ENCODE assay signal across 21 cellular contexts in genomic region chr10:77267703-77268630, GRCh38.
DNase-seq lines count a peak whose midpoint lies in the region; ATAC-seq, FAIRE-seq and TF ChIP-seq lines count a peak whose summit lies in the region.
"Had no signal": no experiment of that assay in that cellular context is flagged by ENCODE, and none has a peak within 500 bp of the region (broad histone marks: within the 10 kb centered on the region; RNA-seq: fewer than 3 reads in every experiment).

No MANE protein-coding gene starts in this region.

- TF ChIP-seq POLR2A in GM12878 (IDR thresholded peaks at IDR 0.05; ENCODE audit: low read depth, low read length): no peak
- TF ChIP-seq POLR2A in gastrocnemius medialis (IDR thresholded peaks at IDR 0.05): no peak
- no peak for TF ChIP-seq POLR2A in esophagus squamous epithelium (IDR thresholded peaks at IDR 0.05)

- H3K9ac ChIP-seq in GM12878 (ENCODE audit: control insufficient read depth, insufficient read depth, low read length): no peak overlapping the region
- H3K9ac ChIP-seq: BLaER1 treated with 17β-estradiol and CSF1 and Interleukin-3, amounts not matched to agents 10 nM and 100 nM; GM23248 had no signal

- H3K4me2 ChIP-seq in GM12878 (ENCODE audit: control insufficient read depth, insufficient read depth): no peak overlapping the region

- FAIRE-seq in GM12878 (lab: Jason Lieb, UNC): no peak

- no peak for TF ChIP-seq EP300 in GM12878 (IDR thresholded peaks at IDR 0.05; ENCODE audit: borderline replicate concordance in 1 of 2, control insufficient read depth in 1 of 2, low read depth in 2 of 2, low read length in 2 of 2)

- H3K4me1 ChIP-seq in GM12878 (ENCODE audit: control insufficient read depth, insufficient read depth, low read length) (peaks cover 6% of the 10 kb centered on the region; the same call in 1 of the 2 replicates), gastrocnemius medialis (peaks cover 29% of the 10 kb centered on the region in 2 donors), esophagus squamous epithelium (peaks cover 0 to 15% (median 0%) of the 10 kb centered on the region in 3 donors)
- H3K4me1 ChIP-seq: foreskin keratinocyte, right atrium auricular region had no signal

- no peak overlapping the region for H3K27ac ChIP-seq in GM12878 (ENCODE audit: control insufficient read depth, insufficient read depth)
- H3K27ac ChIP-seq in gastrocnemius medialis: peak overlapping the region; percentile 16 to 57 (median 37)
- no peak overlapping the region for H3K27ac ChIP-seq in esophagus squamous epithelium
- H3K27ac ChIP-seq: BLaER1 treated with 17β-estradiol and CSF1 and Interleukin-3, amounts not matched to agents 10 nM and 100 nM; foreskin keratinocyte; GM23248; right atrium auricular region had no signal

- RAD21 ChIA-PET in GM12878 (lab: Charles Lee; ENCODE audit: unreplicated experiment): interaction anchor here (1.2 kb wide), 1 partner anchor 22 kb away, joined by 3 read pairs; no protein-coding TSS in a partner anchor

- H3K4me3 ChIP-seq in GM12878 (no peak overlapping the region), gastrocnemius medialis (no peak overlapping the region), esophagus squamous epithelium (no peak overlapping the region)
- H3K4me3 ChIP-seq: BLaER1 treated with 17β-estradiol and CSF1 and Interleukin-3, amounts not matched to agents 10 nM and 100 nM; GM23248; right atrium auricular region had no signal

- 59% methylated on average over 6 of the region's 6 CpGs for whole genome bisulfite sequencing in GM12878 (ENCODE audit: insufficient coverage, insufficient replicate concordance, low lambda C conversion rate, missing lambda C conversion rate)
- 88 to 89% methylated on average over 6 of the region's 6 CpGs for WGBS in esophagus squamous epithelium, 2 donors

- H2AFZ ChIP-seq in GM12878 (ENCODE audit: control insufficient read depth, low read depth, low read length): no peak overlapping the region
- H2AFZ ChIP-seq: GM23248 had no signal

- no peak for TF ChIP-seq CTCF in GM12878 (IDR thresholded peaks at IDR 0.05 in 2 of 3, conservative IDR thresholded peaks at IDR 0.05 in 1 of 3; ENCODE audit: control insufficient read depth in 2 of 3, extremely low read depth in 1 of 3, insufficient read depth in 1 of 3, low read depth in 3 of 3, low read length in 3 of 3)
- no peak for TF ChIP-seq CTCF in gastrocnemius medialis (IDR thresholded peaks at IDR 0.05 in 4 of 5, conservative IDR thresholded peaks at IDR 0.05 in 1 of 5)
- no peak for TF ChIP-seq CTCF in esophagus squamous epithelium (IDR thresholded peaks at IDR 0.05)

- ATAC-seq in GM12878 (no peak), gastrocnemius medialis (peak; percentile 65 to 71), GM18867 (IDR thresholded peaks at IDR 0.05; ENCODE audit: unreplicated experiment) (no peak)
- ATAC-seq: foreskin keratinocyte, Panc1 had no signal

- POLR2A ChIA-PET in GM12878 (lab: Charles Lee): no interaction called here

- intact Hi-C loops in GM12878 (cut with micrococcal nuclease; ENCODE audit: unreplicated experiment): no loop called here
- intact Hi-C loops in gastrocnemius medialis (cut with DNase I; ENCODE audit: low total_unique reads): no loop called here
- intact Hi-C loops in esophagus squamous epithelium (cut with DNase I): no loop called here

- no peaks in the 10 kb centered on the region for H3K79me2 ChIP-seq in GM12878 (ENCODE audit: control insufficient read depth, insufficient read depth, low read length)

- CTCF ChIA-PET in GM12878 (lab: Yijun Ruan, JAX): interaction anchor here (0.7 to 1.6 kb wide), 3 partner anchors 10 to 109 kb away, joined by 3 to 6 read pairs (median 4); no protein-coding TSS in a partner anchor

- SMC1A ChIA-PET in GM12878 (lab: Charles Lee; ENCODE audit: uncharacterized antibody, unreplicated experiment): interaction anchor here (0.9 to 2.2 kb wide), 4 partner anchors 12 to 373 kb away, joined by 3 to 5 read pairs (median 4); no protein-coding TSS in a partner anchor

- no TSS peak for BruUV-seq in GM12878 (replicated peaks; lab: Mats Ljungman, UMichigan)

- peak; percentile 65 for DNase-seq in DMS153 (lab: John Stamatoyannopoulos, UW)
- no peak for DNase-seq in DMS153 treated with DMSO at 0.1 percent for 48 hours (lab: John Stamatoyannopoulos, UW; ENCODE audit: unreplicated experiment)
- DNase-seq in NCI-H1694 treated with DMSO at 0.1 percent for 48 hours (lab: John Stamatoyannopoulos, UW): peak; percentile 45
- DNase-seq in GM12878 (ENCODE audit: low read depth, low spot score): no peak
- no peak for DNase-seq in gastrocnemius medialis
- DNase-seq in esophagus squamous epithelium (lab: John Stamatoyannopoulos, UW): no peak
- no peak for DNase-seq in KBM-7
- DNase-seq: 8988T; activated CD4-positive, alpha-beta T cell treated with anti-CD3 and anti-CD28 coated beads, Interleukin-2, amount 50 U/mL, for 4 hours; activated naive CD8-positive, alpha-beta T cell treated with anti-CD3 and anti-CD28 coated beads, Interleukin-2, amount 10 ng/mL, durations not matched to agents 7 days and 5 days; activated T-cell treated with anti-CD3 and anti-CD28 coated beads, Interleukin-2, amount 50 U/mL, for 48 hours; cerebellar nuclear complex; foreskin keratinocyte; GM23248; mammary epithelial cell; MM.1S; stimulated activated CD4-positive, alpha-beta T cell treated with anti-CD3 and anti-CD28 coated beads, Interleukin-2, amount 100 ng/mL, for 24 hours had no signal

- no peaks in the 10 kb centered on the region for H3K36me3 ChIP-seq in GM12878 (ENCODE audit: control insufficient read depth in 2 of 2, insufficient read depth in 2 of 2, low read length in 1 of 2)
- H3K36me3 ChIP-seq in gastrocnemius medialis: no peaks in the 10 kb centered on the region
- H3K36me3 ChIP-seq in esophagus squamous epithelium: no peaks in the 10 kb centered on the region
- H3K36me3 ChIP-seq: BLaER1 treated with 17β-estradiol and CSF1 and Interleukin-3, amounts not matched to agents 10 nM and 100 nM; right atrium auricular region had no signal

- H4K20me1 ChIP-seq in GM12878 (ENCODE audit: control insufficient read depth, insufficient read depth): no peaks in the 10 kb centered on the region

- in situ Hi-C loops in GM12878 (cut with MboI): no loop called here
- in situ Hi-C loops in gastrocnemius medialis (cut with MboI; ENCODE audit: low sequenced_read_pairs in 4 of 4): no loop called here
- in situ Hi-C loops in KBM-7 (cut with MboI; ENCODE audit: low pct_unique_long_range_greater_than_20kb, low sequenced_read_pairs): no loop called here

- TF ChIP-seq RAD21 in GM12878 (IDR thresholded peaks at IDR 0.05; ENCODE audit: insufficient read depth, low read depth, low read length): no peak

- no peaks in the 10 kb centered on the region for H3K9me3 ChIP-seq in GM12878 (replicated peaks; ENCODE audit: control insufficient read depth, insufficient read depth, low read length)
- no peaks in the 10 kb centered on the region for H3K9me3 ChIP-seq in gastrocnemius medialis
- no peaks in the 10 kb centered on the region for H3K9me3 ChIP-seq in esophagus squamous epithelium
- H3K9me3 ChIP-seq: BLaER1 treated with 17β-estradiol and CSF1 and Interleukin-3, amounts not matched to agents 10 nM and 100 nM; right atrium auricular region had no signal

- no peaks in the 10 kb centered on the region for H3K27me3 ChIP-seq in GM12878 (replicated peaks in 1 of 2; ENCODE audit: control insufficient read depth in 2 of 2, insufficient read depth in 2 of 2, low read length in 1 of 2)
- H3K27me3 ChIP-seq in gastrocnemius medialis: no peaks in the 10 kb centered on the region
- H3K27me3 ChIP-seq in esophagus squamous epithelium: peaks cover 0 to 6% (median 0%) of the 10 kb centered on the region in 4 donors
- H3K27me3 ChIP-seq: BLaER1 treated with 17β-estradiol and CSF1 and Interleukin-3, amounts not matched to agents 10 nM and 100 nM; right atrium auricular region had no signal

TF ChIP-seq in GM12878, 131 proteins besides CTCF, POLR2A, EP300 and RAD21:
- TF ChIP-seq MEF2B (IDR thresholded peaks at IDR 0.05; ENCODE audit: partially characterized antibody, poor library complexity, severe bottlenecking): peak; percentile 42
- no peak for TF ChIP-seq ZNF24 (IDR thresholded peaks at IDR 0.05)

Comparison
In these comparisons a context has a peak if more than half of its experiments do, and no peak if none do; other contexts are left out.
1. DNase-seq: peak in DMS153 (single experiment) and NCI-H1694 treated with DMSO at 0.1 percent for 48 hours (single experiment); none in DMS153 treated with DMSO at 0.1 percent for 48 hours (single experiment), GM12878 (single experiment), gastrocnemius medialis (0 of 2), esophagus squamous epithelium (single experiment) and KBM-7 (single experiment).
2. ATAC-seq: peak in gastrocnemius medialis (2 of 2); none in GM12878 (single experiment) and GM18867 (single experiment).
3. H3K27ac ChIP-seq: peak in gastrocnemius medialis (4 of 4); none in GM12878 (single experiment) and esophagus squamous epithelium (0 of 4).